1 cellular context compared by ENCODE assay signal in the genomic region with DNA sequence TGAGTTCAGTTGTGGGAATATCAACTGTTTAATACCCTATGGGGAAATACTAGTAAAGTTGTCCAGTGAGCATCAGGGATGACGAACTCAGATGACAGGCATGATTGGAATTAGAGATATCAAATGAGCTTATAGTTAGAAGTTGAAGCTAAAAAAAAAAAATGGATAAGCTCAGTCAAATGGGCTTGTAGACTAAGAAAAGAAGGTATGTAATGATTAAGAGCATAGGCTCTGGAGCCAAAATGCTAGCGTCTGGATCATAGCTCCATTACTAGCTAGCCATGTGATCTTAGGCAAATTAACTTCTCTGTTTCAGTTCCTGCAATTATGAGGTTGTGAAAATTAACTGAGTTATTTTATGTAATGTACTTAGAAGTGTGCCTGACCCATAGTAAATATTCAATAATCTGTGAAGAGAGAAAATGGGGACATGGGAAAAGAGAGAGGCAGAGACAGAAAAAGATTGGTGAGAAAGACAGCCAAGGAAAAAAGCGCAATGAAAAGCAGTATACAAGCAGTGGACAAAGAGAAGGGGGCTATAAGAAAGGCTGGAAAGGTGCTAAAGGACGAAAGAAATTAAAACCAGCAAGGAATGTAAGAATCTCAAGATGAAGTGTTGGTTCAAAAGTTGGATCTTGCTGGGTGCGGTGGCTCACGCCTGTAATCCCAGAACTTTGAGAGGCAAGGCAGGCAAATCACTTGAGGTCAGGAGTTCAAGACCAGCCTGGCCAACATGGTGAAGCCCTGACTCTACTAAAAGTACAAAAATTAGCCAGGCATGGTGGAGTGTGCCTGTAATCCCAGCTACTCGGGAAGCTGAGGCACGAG.
TF ChIP-seq lines count a peak whose summit lies in the region.

No MANE protein-coding gene starts in this region.

TF ChIP-seq in GM12878, 131 proteins besides CTCF, POLR2A, EP300 and RAD21 (continued from another document):
- TF ChIP-seq, protein P1, sequence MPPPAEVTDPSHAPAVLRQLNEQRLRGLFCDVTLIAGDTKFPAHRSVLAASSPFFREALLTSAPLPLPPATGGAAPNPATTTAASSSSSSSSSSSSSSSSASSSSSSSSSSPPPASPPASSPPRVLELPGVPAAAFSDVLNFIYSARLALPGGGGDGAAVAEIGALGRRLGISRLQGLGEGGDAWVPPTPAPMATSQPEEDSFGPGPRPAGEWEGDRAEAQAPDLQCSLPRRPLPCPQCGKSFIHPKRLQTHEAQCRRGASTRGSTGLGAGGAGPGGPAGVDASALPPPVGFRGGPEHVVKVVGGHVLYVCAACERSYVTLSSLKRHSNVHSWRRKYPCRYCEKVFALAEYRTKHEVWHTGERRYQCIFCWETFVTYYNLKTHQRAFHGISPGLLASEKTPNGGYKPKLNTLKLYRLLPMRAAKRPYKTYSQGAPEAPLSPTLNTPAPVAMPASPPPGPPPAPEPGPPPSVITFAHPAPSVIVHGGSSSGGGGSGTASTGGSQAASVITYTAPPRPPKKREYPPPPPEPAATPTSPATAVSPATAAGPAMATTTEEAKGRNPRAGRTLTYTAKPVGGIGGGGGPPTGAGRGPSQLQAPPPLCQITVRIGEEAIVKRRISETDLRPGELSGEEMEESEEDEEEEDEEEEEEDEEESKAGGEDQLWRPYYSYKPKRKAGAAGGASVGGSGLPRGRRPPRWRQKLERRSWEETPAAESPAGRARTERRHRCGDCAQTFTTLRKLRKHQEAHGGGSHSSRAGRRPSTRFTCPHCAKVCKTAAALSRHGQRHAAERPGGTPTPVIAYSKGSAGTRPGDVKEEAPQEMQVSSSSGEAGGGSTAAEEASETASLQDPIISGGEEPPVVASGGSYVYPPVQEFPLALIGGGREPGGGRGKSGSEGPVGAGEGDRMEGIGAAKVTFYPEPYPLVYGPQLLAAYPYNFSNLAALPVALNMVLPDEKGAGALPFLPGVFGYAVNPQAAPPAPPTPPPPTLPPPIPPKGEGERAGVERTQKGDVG (CRISPR knock-in tag; IDR thresholded peaks at IDR 0.05), result no peak
- TF ChIP-seq CHD2 (IDR thresholded peaks at IDR 0.05; ENCODE audit: borderline replicate concordance, low read depth, low read length) (no peak), FOXM1 (IDR thresholded peaks at IDR 0.05; ENCODE audit: low read depth, low read length) (no peak; the same call in 1 of the 2 replicates), MYB (IDR thresholded peaks at IDR 0.05; ENCODE audit: borderline replicate concordance, low read depth, low read length) (no peak), MTA2 (IDR thresholded peaks at IDR 0.05; ENCODE audit: low read depth) (peak; percentile 94), CHD1 (IDR thresholded peaks at IDR 0.05; ENCODE audit: low read depth, low read length) (no peak), SUZ12 (IDR thresholded peaks at IDR 0.05; ENCODE audit: unreplicated experiment) (no peak)
- TF ChIP-seq, protein P2, sequence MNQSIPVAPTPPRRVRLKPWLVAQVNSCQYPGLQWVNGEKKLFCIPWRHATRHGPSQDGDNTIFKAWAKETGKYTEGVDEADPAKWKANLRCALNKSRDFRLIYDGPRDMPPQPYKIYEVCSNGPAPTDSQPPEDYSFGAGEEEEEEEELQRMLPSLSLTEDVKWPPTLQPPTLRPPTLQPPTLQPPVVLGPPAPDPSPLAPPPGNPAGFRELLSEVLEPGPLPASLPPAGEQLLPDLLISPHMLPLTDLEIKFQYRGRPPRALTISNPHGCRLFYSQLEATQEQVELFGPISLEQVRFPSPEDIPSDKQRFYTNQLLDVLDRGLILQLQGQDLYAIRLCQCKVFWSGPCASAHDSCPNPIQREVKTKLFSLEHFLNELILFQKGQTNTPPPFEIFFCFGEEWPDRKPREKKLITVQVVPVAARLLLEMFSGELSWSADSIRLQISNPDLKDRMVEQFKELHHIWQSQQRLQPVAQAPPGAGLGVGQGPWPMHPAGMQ (IDR thresholded peaks at IDR 0.05; ENCODE audit: borderline replicate concordance), result no peak
- TF ChIP-seq, protein P3, sequence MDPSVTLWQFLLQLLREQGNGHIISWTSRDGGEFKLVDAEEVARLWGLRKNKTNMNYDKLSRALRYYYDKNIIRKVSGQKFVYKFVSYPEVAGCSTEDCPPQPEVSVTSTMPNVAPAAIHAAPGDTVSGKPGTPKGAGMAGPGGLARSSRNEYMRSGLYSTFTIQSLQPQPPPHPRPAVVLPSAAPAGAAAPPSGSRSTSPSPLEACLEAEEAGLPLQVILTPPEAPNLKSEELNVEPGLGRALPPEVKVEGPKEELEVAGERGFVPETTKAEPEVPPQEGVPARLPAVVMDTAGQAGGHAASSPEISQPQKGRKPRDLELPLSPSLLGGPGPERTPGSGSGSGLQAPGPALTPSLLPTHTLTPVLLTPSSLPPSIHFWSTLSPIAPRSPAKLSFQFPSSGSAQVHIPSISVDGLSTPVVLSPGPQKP (IDR thresholded peaks at IDR 0.05; ENCODE audit: low read depth, low read length), result no peak
- TF ChIP-seq, protein P4, sequence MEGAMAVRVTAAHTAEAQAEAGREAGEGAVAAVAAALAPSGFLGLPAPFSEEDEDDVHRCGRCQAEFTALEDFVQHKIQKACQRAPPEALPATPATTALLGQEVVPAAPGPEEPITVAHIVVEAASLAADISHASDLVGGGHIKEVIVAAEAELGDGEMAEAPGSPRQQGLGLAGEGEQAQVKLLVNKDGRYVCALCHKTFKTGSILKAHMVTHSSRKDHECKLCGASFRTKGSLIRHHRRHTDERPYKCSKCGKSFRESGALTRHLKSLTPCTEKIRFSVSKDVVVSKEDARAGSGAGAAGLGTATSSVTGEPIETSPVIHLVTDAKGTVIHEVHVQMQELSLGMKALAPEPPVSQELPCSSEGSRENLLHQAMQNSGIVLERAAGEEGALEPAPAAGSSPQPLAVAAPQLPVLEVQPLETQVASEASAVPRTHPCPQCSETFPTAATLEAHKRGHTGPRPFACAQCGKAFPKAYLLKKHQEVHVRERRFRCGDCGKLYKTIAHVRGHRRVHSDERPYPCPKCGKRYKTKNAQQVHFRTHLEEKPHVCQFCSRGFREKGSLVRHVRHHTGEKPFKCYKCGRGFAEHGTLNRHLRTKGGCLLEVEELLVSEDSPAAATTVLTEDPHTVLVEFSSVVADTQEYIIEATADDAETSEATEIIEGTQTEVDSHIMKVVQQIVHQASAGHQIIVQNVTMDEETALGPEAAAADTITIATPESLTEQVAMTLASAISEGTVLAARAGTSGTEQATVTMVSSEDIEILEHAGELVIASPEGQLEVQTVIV (IDR thresholded peaks at IDR 0.05; ENCODE audit: borderline replicate concordance, partially characterized antibody), result no peak
- TF ChIP-seq, protein P5, sequence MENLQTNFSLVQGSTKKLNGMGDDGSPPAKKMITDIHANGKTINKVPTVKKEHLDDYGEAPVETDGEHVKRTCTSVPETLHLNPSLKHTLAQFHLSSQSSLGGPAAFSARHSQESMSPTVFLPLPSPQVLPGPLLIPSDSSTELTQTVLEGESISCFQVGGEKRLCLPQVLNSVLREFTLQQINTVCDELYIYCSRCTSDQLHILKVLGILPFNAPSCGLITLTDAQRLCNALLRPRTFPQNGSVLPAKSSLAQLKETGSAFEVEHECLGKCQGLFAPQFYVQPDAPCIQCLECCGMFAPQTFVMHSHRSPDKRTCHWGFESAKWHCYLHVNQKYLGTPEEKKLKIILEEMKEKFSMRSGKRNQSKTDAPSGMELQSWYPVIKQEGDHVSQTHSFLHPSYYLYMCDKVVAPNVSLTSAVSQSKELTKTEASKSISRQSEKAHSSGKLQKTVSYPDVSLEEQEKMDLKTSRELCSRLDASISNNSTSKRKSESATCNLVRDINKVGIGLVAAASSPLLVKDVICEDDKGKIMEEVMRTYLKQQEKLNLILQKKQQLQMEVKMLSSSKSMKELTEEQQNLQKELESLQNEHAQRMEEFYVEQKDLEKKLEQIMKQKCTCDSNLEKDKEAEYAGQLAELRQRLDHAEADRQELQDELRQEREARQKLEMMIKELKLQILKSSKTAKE (IDR thresholded peaks at IDR 0.05; ENCODE audit: low read depth, poor library complexity, severe bottlenecking), result peak; percentile 68
